In genomic region chr2:48249093-48249492, GRCh38 we compare ENCODE assay signal across 11 cellular contexts.
A peak's percentile ranks its signal among the peaks of the same experiment; 100 is the strongest.
DNase-seq lines count a peak whose midpoint lies in the region; ATAC-seq and TF ChIP-seq lines count a peak whose summit lies in the region.
"Had no signal": no experiment of that assay in that cellular context is flagged by ENCODE, and none has a peak within 500 bp of the region (broad histone marks: within the 10 kb centered on the region; RNA-seq: fewer than 3 reads in every experiment).

No MANE protein-coding gene starts in this region.

- WGBS in trophoblast cell (ENCODE audit: extremely low coverage, insufficient coverage, insufficient read length) = no CpG with 5 or more reads among the region's 2 CpGs

- TF ChIP-seq CTCF in fibroblast of lung (conservative IDR thresholded peaks at IDR 0.05 in 1 of 2, IDR thresholded peaks at IDR 0.05 in 1 of 2; ENCODE audit: low read depth in 1 of 2, low read length in 2 of 2) = no peak

- H3K14ac ChIP-seq in trophoblast cell (ENCODE audit: low read length) = no peak overlapping the region

- H3K27me3 ChIP-seq in fibroblast of lung (ENCODE audit: control insufficient read depth, insufficient read depth, low read length) (no peaks in the 10 kb centered on the region), trophoblast cell (ENCODE audit: insufficient read depth, low read length) (no peaks in the 10 kb centered on the region)

- H4K8ac ChIP-seq in trophoblast cell (ENCODE audit: low read depth, low read length) = no peak overlapping the region

- H3K27ac ChIP-seq in fibroblast of lung (ENCODE audit: insufficient read depth, low read length) (peak overlapping the region; percentile 83), trophoblast cell (ENCODE audit: low read depth, low read length) (peak overlapping the region; percentile 85)

- H3K79me2 ChIP-seq in fibroblast of lung (ENCODE audit: control insufficient read depth, insufficient read depth, low read length) (no peaks in the 10 kb centered on the region), trophoblast cell (ENCODE audit: control insufficient read depth, insufficient read depth, low read length, poor library complexity) (no peaks in the 10 kb centered on the region)

- H3K9ac ChIP-seq in fibroblast of lung (ENCODE audit: insufficient read depth, low read length) = no peak overlapping the region
- no peak overlapping the region for H3K9ac ChIP-seq in trophoblast cell (ENCODE audit: low read length)

- no peaks in the 10 kb centered on the region for H3K36me3 Mint-ChIP-seq in naive thymus-derived CD8-positive, alpha-beta T cell
- no peaks in the 10 kb centered on the region for H3K36me3 Mint-ChIP-seq in activated T-cell treated with anti-CD3 and anti-CD28 coated beads, Interleukin-2, amount 50 U/mL, for 4 hours (ENCODE audit: insufficient read depth)

- H4K12ac ChIP-seq in trophoblast cell (ENCODE audit: low read depth, low read length) = no peak overlapping the region

- H2BK120ac ChIP-seq in trophoblast cell (ENCODE audit: insufficient read depth, low read length, poor library complexity) = no peak overlapping the region

- H3K4me1 ChIP-seq in fibroblast of lung (ENCODE audit: control insufficient read depth, extremely low read depth, insufficient read depth, low read length) (peaks cover 24% of the 10 kb centered on the region), trophoblast cell (ENCODE audit: control insufficient read depth in 1 of 2, insufficient read depth in 2 of 2, low read length in 2 of 2) (peaks cover 4 to 6% of the 10 kb centered on the region in 2 experiments)

- POLR2A ChIA-PET in naive thymus-derived CD8-positive, alpha-beta T cell (lab: Charles Lee) = no interaction called here

- H2BK12ac ChIP-seq in trophoblast cell (ENCODE audit: low read length) = no peak overlapping the region

- peaks cover 9% of the 10 kb centered on the region for H3K79me1 ChIP-seq in trophoblast cell (ENCODE audit: low read length)

- ATAC-seq in naive thymus-derived CD8-positive, alpha-beta T cell = no peak
- ATAC-seq in activated T-cell treated with anti-CD3 and anti-CD28 coated beads, Interleukin-2, amount 50 U/mL, for 4 hours = no peak
- ATAC-seq in HG03460 (IDR thresholded peaks at IDR 0.05; ENCODE audit: unreplicated experiment) = no peak

- H3K36me3 ChIP-seq in fibroblast of lung (ENCODE audit: control insufficient read depth, insufficient read depth, low read length) (no peaks in the 10 kb centered on the region), trophoblast cell (ENCODE audit: control insufficient read depth in 1 of 2, insufficient read depth in 2 of 2, low read length in 2 of 2) (no peaks in the 10 kb centered on the region)

- no peak overlapping the region for H3K18ac ChIP-seq in trophoblast cell (ENCODE audit: low read length)

- no peak overlapping the region for H4K91ac ChIP-seq in trophoblast cell (ENCODE audit: low read depth, low read length)

- H3K4ac ChIP-seq in trophoblast cell (ENCODE audit: low read depth, low read length) = no peak overlapping the region

- H2AFZ ChIP-seq in fibroblast of lung (ENCODE audit: low read length) = no peak overlapping the region
- H2AFZ ChIP-seq in trophoblast cell (ENCODE audit: insufficient read depth, low read length, poor library complexity) = no peak overlapping the region

- no peaks in the 10 kb centered on the region for H3K9me3 ChIP-seq in fibroblast of lung (ENCODE audit: control insufficient read depth, insufficient read depth, low read depth, low read length)
- H3K9me3 ChIP-seq in trophoblast cell (ENCODE audit: insufficient read depth, low read depth, low read length) = no peaks in the 10 kb centered on the region

- H3K4me3 Mint-ChIP-seq in naive thymus-derived CD8-positive, alpha-beta T cell = no peak overlapping the region
- H3K4me3 Mint-ChIP-seq in activated T-cell treated with anti-CD3 and anti-CD28 coated beads, Interleukin-2, amount 50 U/mL, for 4 hours = no peak overlapping the region
- H3K4me3 Mint-ChIP-seq: activated T-cell treated with anti-CD3 and anti-CD28 coated beads, Interleukin-2, amount 50 U/mL, for 72 hours had no signal

- H3K4me1 Mint-ChIP-seq in naive thymus-derived CD8-positive, alpha-beta T cell = peaks cover 0 to 2% (median 0%) of the 10 kb centered on the region in 4 donors
- peaks cover 6% of the 10 kb centered on the region for H3K4me1 Mint-ChIP-seq in activated T-cell treated with anti-CD3 and anti-CD28 coated beads, Interleukin-2, amount 50 U/mL, for 4 hours (ENCODE audit: low read depth)

- no peak overlapping the region for H3K23ac ChIP-seq in trophoblast cell (ENCODE audit: low read length)

- DNase-seq in EL = peak; percentile 42
- peak; percentile 67 for DNase-seq in NCI-H82 treated with DMSO at 0.1 percent for 48 hours (lab: John Stamatoyannopoulos, UW; ENCODE audit: unreplicated experiment)
- peak; percentile 72 to 92 for DNase-seq in fibroblast of lung (ENCODE audit: low read depth in 2 of 2)
- no peak for DNase-seq in trophoblast cell
- no peak for DNase-seq in naive thymus-derived CD8-positive, alpha-beta T cell
- DNase-seq in NCI-H526 (lab: John Stamatoyannopoulos, UW) = no peak
- no peak for DNase-seq in activated T-cell treated with anti-CD3 and anti-CD28 coated beads, Interleukin-2, amount 50 U/mL, for 4 hours
- DNase-seq: DMS153, SIG-M5 had no signal

- H3K9me3 Mint-ChIP-seq in naive thymus-derived CD8-positive, alpha-beta T cell = no peaks in the 10 kb centered on the region
- no peaks in the 10 kb centered on the region for H3K9me3 Mint-ChIP-seq in activated T-cell treated with anti-CD3 and anti-CD28 coated beads, Interleukin-2, amount 50 U/mL, for 4 hours

- H3K4me2 ChIP-seq in fibroblast of lung (ENCODE audit: extremely low read depth, insufficient read depth, low read length) (peak overlapping the region; percentile 67), trophoblast cell (ENCODE audit: low read length) (peak overlapping the region; percentile 16)

- H3K4me3 ChIP-seq in fibroblast of lung (replicated peaks in 1 of 4; ENCODE audit: control extremely low read depth in 1 of 4, insufficient read depth in 1 of 4, low read depth in 3 of 4, low read length in 4 of 4) (peak overlapping the region in 3 of 4 experiments; percentile 17 to 26 (median 19)), trophoblast cell (ENCODE audit: low read depth, low read length) (no peak overlapping the region)

- no peak overlapping the region for H3K27ac Mint-ChIP-seq in naive thymus-derived CD8-positive, alpha-beta T cell
- H3K27ac Mint-ChIP-seq: activated T-cell treated with anti-CD3 and anti-CD28 coated beads, Interleukin-2, amount 50 U/mL, for 72 hours had no signal

- no peak overlapping the region for H2BK5ac ChIP-seq in trophoblast cell (ENCODE audit: low read depth, low read length, poor library complexity)

- H2AK5ac ChIP-seq in trophoblast cell (ENCODE audit: low read length) = no peak overlapping the region

- no peaks in the 10 kb centered on the region for H4K20me1 ChIP-seq in fibroblast of lung (ENCODE audit: control insufficient read depth, extremely low read depth, insufficient read depth, low read length)

- H3K27me3 Mint-ChIP-seq in naive thymus-derived CD8-positive, alpha-beta T cell = no peaks in the 10 kb centered on the region
- H3K27me3 Mint-ChIP-seq in activated T-cell treated with anti-CD3 and anti-CD28 coated beads, Interleukin-2, amount 50 U/mL, for 4 hours (ENCODE audit: low read depth) = no peaks in the 10 kb centered on the region

Comparison
In these comparisons a context has a peak if more than half of its experiments do, and no peak if none do; other contexts are left out.
1. DNase-seq: peak in EL (single experiment), NCI-H82 treated with DMSO at 0.1 percent for 48 hours (single experiment) and fibroblast of lung (2 of 2); none in trophoblast cell (0 of 2), naive thymus-derived CD8-positive, alpha-beta T cell (0 of 10), NCI-H526 (0 of 2) and activated T-cell treated with anti-CD3 and anti-CD28 coated beads, Interleukin-2, amount 50 U/mL, for 4 hours (single experiment).